In genomic region chr14:20427231-20428009, GRCh38 we compare ENCODE assay signal across 6 cellular contexts. TPM values are rescaled to one million over a fixed set of nuclear protein-coding genes. Genes with fewer than 3 reads are reported as not detected.
DNase-seq lines count a peak whose midpoint lies in the region; ATAC-seq and TF ChIP-seq lines count a peak whose summit lies in the region.

No MANE protein-coding gene starts in this region.

- DNase-seq in Ammon's horn (ENCODE audit: low spot score), result peak; percentile 54
- DNase-seq in Kasumi-1 (lab: John Stamatoyannopoulos, UW), result peak; percentile 96 to 97
- DNase-seq in colonic mucosa, result no peak
- no peak for DNase-seq in smooth muscle cell (lab: John Stamatoyannopoulos, UW; ENCODE audit: unreplicated experiment)
- no peak for DNase-seq in stimulated activated CD4-positive, alpha-beta T cell treated with anti-CD3 and anti-CD28 coated beads, Interleukin-4, amount 100 ng/mL, for 1 hour

- peak overlapping the region; percentile 77 for H3K4me2 ChIP-seq in smooth muscle cell

- TF ChIP-seq CTCF in colonic mucosa (IDR thresholded peaks at IDR 0.05), result no peak
- TF ChIP-seq CTCF in smooth muscle cell (IDR thresholded peaks at IDR 0.05; ENCODE audit: borderline replicate concordance, insufficient read depth, poor library complexity, severe bottlenecking), result no peak

- H3K36me3 ChIP-seq in colonic mucosa (no peaks in the 10 kb centered on the region), smooth muscle cell (ENCODE audit: low read depth) (no peaks in the 10 kb centered on the region)

- 66% methylated on average over 5 of the region's 5 CpGs for WGBS in smooth muscle cell (ENCODE audit: low lambda C conversion rate)

- peaks cover 4% of the 10 kb centered on the region for H3F3A ChIP-seq in smooth muscle cell (ENCODE audit: low read depth)

- H3K27me3 ChIP-seq in colonic mucosa, result no peaks in the 10 kb centered on the region
- H3K27me3 ChIP-seq in smooth muscle cell (ENCODE audit: low read depth), result no peaks in the 10 kb centered on the region

- H3K9me3 ChIP-seq in colonic mucosa, result no peaks in the 10 kb centered on the region
- H3K9me3 ChIP-seq in smooth muscle cell (replicated peaks; ENCODE audit: low read depth), result no peaks in the 10 kb centered on the region

- intact Hi-C loops in colonic mucosa (cut with DNase I), result no loop called here

- H3K27ac ChIP-seq in colonic mucosa (peak overlapping the region; percentile 67), smooth muscle cell (ENCODE audit: low read depth) (peak overlapping the region; percentile 60)

- peak; percentile 71 for ATAC-seq in GM19463 (IDR thresholded peaks at IDR 0.05; ENCODE audit: unreplicated experiment)

- H3K9ac ChIP-seq in colonic mucosa (ENCODE audit: low read depth in 2 of 2, low read length in 2 of 2) (no peak overlapping the region), smooth muscle cell (ENCODE audit: low read depth) (peak overlapping the region; percentile 13)

- H3K4me3 ChIP-seq in colonic mucosa (no peak overlapping the region), smooth muscle cell (no peak overlapping the region)

- no peaks in the 10 kb centered on the region for H3K79me2 ChIP-seq in smooth muscle cell (ENCODE audit: low read depth)

- H3K4me1 ChIP-seq in colonic mucosa (peaks cover 5% of the 10 kb centered on the region), smooth muscle cell (ENCODE audit: low read depth) (peaks cover 4% of the 10 kb centered on the region)

- no peaks in the 10 kb centered on the region for H4K20me1 ChIP-seq in smooth muscle cell (ENCODE audit: low read depth)

- peak overlapping the region; percentile 89 for H2AFZ ChIP-seq in smooth muscle cell (ENCODE audit: low read depth)

RNA-seq across cellular contexts. Expression of gene KLHL33, which starts 8.5 kb away (rescaled TPM):
- total RNA-seq in colonic mucosa (under 1 TPM; 0.05 TPM), smooth muscle cell (not detected in 2 replicates)
- 0.04 and 0.08 TPM in 2 replicates for polyA plus RNA-seq in smooth muscle cell

RNA-seq across cellular contexts. Expression of gene TEP1, which starts 14.1 kb away (rescaled TPM):
- total RNA-seq in colonic mucosa, result 10 to 100 TPM; 53.7 to 71.3 TPM
- 10.0 and 10.3 TPM in 2 replicates for total RNA-seq in smooth muscle cell
- polyA plus RNA-seq in smooth muscle cell, result 3.9 and 4.0 TPM in 2 replicates

RNA-seq across cellular contexts. Expression of gene OSGEP, which starts 27.2 kb away (rescaled TPM):
- total RNA-seq in colonic mucosa (10 to 100 TPM; 26.9 to 42.0 TPM), smooth muscle cell (33.3 and 41.3 TPM in 2 replicates)
- polyA plus RNA-seq in smooth muscle cell, result 18.4 and 21.7 TPM in 2 replicates

RNA-seq across cellular contexts. Expression of gene APEX1, which starts 27.6 kb away (rescaled TPM):
- 100 to 1,000 TPM; 119 to 169 TPM for total RNA-seq in colonic mucosa
- 51.2 and 81.6 TPM in 2 replicates for total RNA-seq in smooth muscle cell
- 116 and 118 TPM in 2 replicates for polyA plus RNA-seq in smooth muscle cell

RNA-seq across cellular contexts. Expression of gene PIP4P1, which starts 33.8 kb away (rescaled TPM):
- 10 to 100 TPM; 30.3 to 54.6 TPM for total RNA-seq in colonic mucosa
- 24.8 and 29.3 TPM in 2 replicates for total RNA-seq in smooth muscle cell
- polyA plus RNA-seq in smooth muscle cell, result 53.8 and 54.9 TPM in 2 replicates

Comparison
In these comparisons a context has a peak if more than half of its experiments do, and no peak if none do; other contexts are left out.
1. DNase-seq: peak in Ammon's horn (single experiment) and Kasumi-1 (2 of 2); none in colonic mucosa (single experiment), smooth muscle cell (single experiment) and stimulated activated CD4-positive, alpha-beta T cell treated with anti-CD3 and anti-CD28 coated beads, Interleukin-4, amount 100 ng/mL, for 1 hour (single experiment).